8 cellular contexts compared by ENCODE assay signal in the genomic region with DNA sequence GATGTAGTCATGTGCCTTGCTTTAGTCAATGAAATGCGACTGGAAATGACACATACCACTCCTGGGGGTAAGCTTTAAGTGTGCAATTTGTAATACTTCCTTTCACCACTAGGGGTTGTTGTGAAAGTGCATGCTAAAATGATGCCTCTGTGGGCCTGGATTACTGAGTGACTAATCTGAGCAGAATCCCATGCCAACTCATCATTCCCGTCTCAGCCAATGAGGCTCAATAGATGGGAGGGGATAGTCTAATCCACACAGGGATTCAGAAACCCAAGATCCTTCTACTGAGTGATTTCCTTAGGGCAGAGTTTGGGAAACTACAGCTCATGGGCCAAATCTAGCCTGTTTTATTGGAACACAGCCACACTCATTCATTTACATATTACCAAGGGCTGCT. TPM values are rescaled to one million over a fixed set of nuclear protein-coding genes. Genes with fewer than 3 reads are reported as not detected.
DNase-seq lines count a peak whose midpoint lies in the region; ATAC-seq and TF ChIP-seq lines count a peak whose summit lies in the region.

No MANE protein-coding gene starts in this region.

- peak; percentile 81 for ATAC-seq in HG02885 (IDR thresholded peaks at IDR 0.05; ENCODE audit: poor library complexity, unreplicated experiment)
- ATAC-seq in stimulated activated naive CD8-positive, alpha-beta T cell treated with anti-CD3 and anti-CD28 coated beads, Interleukin-15, amount 100 ng/mL, for 72 hours: peak; percentile 85

- no peak overlapping the region for H3K27ac ChIP-seq in 22Rv1

- no peak overlapping the region for H3K4me3 Mint-ChIP-seq in stimulated activated naive CD8-positive, alpha-beta T cell treated with anti-CD3 and anti-CD28 coated beads, Interleukin-15, amount 100 ng/mL, for 72 hours

- DNase-seq in GM10266 (ENCODE audit: extremely low spot score) (peak; percentile 44), OCI-M1 (lab: John Stamatoyannopoulos, UW) (peak; percentile 77), fibroblast of mammary gland (ENCODE audit: low read depth) (peak; percentile 88), NCI-H1930 (lab: John Stamatoyannopoulos, UW) (no peak), occipital lobe (lab: John Stamatoyannopoulos, UW) (no peak)
- no peak for DNase-seq in stimulated activated naive CD8-positive, alpha-beta T cell treated with anti-CD3 and anti-CD28 coated beads, Interleukin-15, amount 100 ng/mL, for 72 hours

- H3K4me1 Mint-ChIP-seq in stimulated activated naive CD8-positive, alpha-beta T cell treated with anti-CD3 and anti-CD28 coated beads, Interleukin-15, amount 100 ng/mL, for 72 hours: no peaks in the 10 kb centered on the region

- TF ChIP-seq CTCF in 22Rv1 (IDR thresholded peaks at IDR 0.05) (peak; percentile 82), GM10266 (IDR thresholded peaks at IDR 0.05; ENCODE audit: control insufficient read depth, insufficient read depth, low read depth, missing control alignments) (peak; percentile 57), fibroblast of mammary gland (conservative IDR thresholded peaks at IDR 0.05; ENCODE audit: control insufficient read depth, insufficient read depth, low read depth, low read length) (peak; percentile 63)

- no peaks in the 10 kb centered on the region for H3K27me3 Mint-ChIP-seq in stimulated activated naive CD8-positive, alpha-beta T cell treated with anti-CD3 and anti-CD28 coated beads, Interleukin-15, amount 100 ng/mL, for 72 hours

- H3K9me3 Mint-ChIP-seq in stimulated activated naive CD8-positive, alpha-beta T cell treated with anti-CD3 and anti-CD28 coated beads, Interleukin-15, amount 100 ng/mL, for 72 hours: no peaks in the 10 kb centered on the region

- H3K4me3 ChIP-seq in fibroblast of mammary gland (ENCODE audit: control insufficient read depth, low read depth, low read length): no peak overlapping the region

- H3K27ac Mint-ChIP-seq in stimulated activated naive CD8-positive, alpha-beta T cell treated with anti-CD3 and anti-CD28 coated beads, Interleukin-15, amount 100 ng/mL, for 72 hours: no peak overlapping the region

RNA-seq across cellular contexts. Expression of gene HRH4, which starts 54.0 kb away (rescaled TPM):
- total RNA-seq in occipital lobe: not detected

Comparison
In these comparisons a context has a peak if more than half of its experiments do, and no peak if none do; other contexts are left out.
1. DNase-seq: peak in GM10266 (single experiment), OCI-M1 (single experiment) and fibroblast of mammary gland (single experiment); none in stimulated activated naive CD8-positive, alpha-beta T cell treated with anti-CD3 and anti-CD28 coated beads, Interleukin-15, amount 100 ng/mL, for 72 hours (0 of 2), NCI-H1930 (0 of 2) and occipital lobe (single experiment).
2. Peak in every context shown above with its lines, with median percentiles within 50 percentile points of each other: CTCF ChIP-seq.